ENCODE assay signal across 20 cellular contexts in the genomic region with DNA sequence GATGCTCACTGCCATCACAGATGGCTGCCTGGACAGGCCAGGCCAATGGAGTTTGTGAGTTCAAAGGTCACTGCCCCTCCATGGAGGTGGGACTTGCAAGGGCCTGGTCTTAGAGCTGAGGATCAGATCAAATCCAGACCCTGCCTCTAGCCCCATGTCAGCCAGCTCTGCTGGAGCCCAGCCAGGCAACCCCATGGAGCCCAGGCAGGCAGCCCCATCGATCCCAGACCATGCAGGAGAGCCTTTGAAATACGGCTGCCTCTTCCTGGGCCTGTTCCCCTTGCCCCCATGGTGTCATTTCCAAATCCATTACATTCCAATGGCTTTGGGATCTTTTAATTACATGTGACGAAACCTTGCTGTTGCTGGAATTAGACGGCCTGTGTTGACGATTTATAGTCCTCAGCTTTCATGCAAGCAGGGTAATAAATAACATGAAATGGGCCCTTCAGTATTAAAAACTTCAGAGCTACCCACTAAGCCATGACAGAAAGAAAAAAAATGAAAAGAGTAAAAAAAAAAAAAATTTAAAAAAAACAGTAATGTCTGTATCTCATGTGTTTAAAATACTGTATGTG.
"Had no signal": no experiment of that assay in that cellular context is flagged by ENCODE, and none has a peak within 500 bp of the region (broad histone marks: within the 10 kb centered on the region; RNA-seq: fewer than 3 reads in every experiment).

No MANE protein-coding gene starts in this region.

- H3K27ac ChIP-seq: epithelial cell of prostate, esophagus muscularis mucosa, foreskin keratinocyte, parathyroid adenoma, prostate gland, right lobe of liver, spleen, testis, tibial nerve, upper lobe of right lung had no signal

- ATAC-seq: foreskin keratinocyte; left cardiac atrium; natural killer cell; right lobe of liver; stimulated activated naive B cell treated with anti-CD40 and anti-IgM and Interleukin-4, amounts not matched to agents 10 μg/mL and 1 μg/mL and 100 μg/mL, for 72 hours; stimulated activated naive CD8-positive, alpha-beta T cell treated with anti-CD3 and anti-CD28 coated beads, Interleukin-15, amount 100 ng/mL, for 72 hours had no signal

- H3K36me3 ChIP-seq: esophagus muscularis mucosa, prostate gland, right lobe of liver, spleen, tibial nerve, upper lobe of right lung had no signal

- FAIRE-seq: keratinocyte had no signal

- H3K9me3 ChIP-seq: esophagus muscularis mucosa, prostate gland, right lobe of liver, testis, upper lobe of right lung had no signal

- DNase-seq: effector memory CD4-positive, alpha-beta T cell; foreskin keratinocyte; immature natural killer cell; left cardiac atrium; natural killer cell; right lobe of liver; spleen; stimulated activated CD4-positive, alpha-beta T cell treated with anti-CD3 and anti-CD28 coated beads, Interleukin-15, amount 100 ng/mL, for 24 hours; stimulated activated CD4-positive, alpha-beta T cell treated with anti-CD3 and anti-CD28 coated beads, Interleukin-1b, Interleukin-23, amount 100 ng/mL, for 48 hours; stimulated activated CD4-positive, alpha-beta T cell treated with anti-CD3 and anti-CD28 coated beads, Interleukin-4, amount 100 ng/mL, for 24 hours; stimulated activated naive B cell treated with anti-CD40 and anti-IgM and Interleukin-4, amounts not matched to agents 10 μg/mL and 1 μg/mL and 100 μg/mL, for 72 hours; stimulated activated naive CD8-positive, alpha-beta T cell treated with anti-CD3 and anti-CD28 coated beads, Interleukin-15, amount 100 ng/mL, for 72 hours; testis; upper lobe of right lung had no signal

- H3K4me1 ChIP-seq: esophagus muscularis mucosa, foreskin keratinocyte, parathyroid adenoma, prostate gland, right lobe of liver, spleen, testis, tibial nerve, upper lobe of right lung had no signal

- H3K4me3 ChIP-seq: esophagus muscularis mucosa, prostate gland, right lobe of liver, spleen, testis, tibial nerve, upper lobe of right lung had no signal
